In the genomic region with DNA sequence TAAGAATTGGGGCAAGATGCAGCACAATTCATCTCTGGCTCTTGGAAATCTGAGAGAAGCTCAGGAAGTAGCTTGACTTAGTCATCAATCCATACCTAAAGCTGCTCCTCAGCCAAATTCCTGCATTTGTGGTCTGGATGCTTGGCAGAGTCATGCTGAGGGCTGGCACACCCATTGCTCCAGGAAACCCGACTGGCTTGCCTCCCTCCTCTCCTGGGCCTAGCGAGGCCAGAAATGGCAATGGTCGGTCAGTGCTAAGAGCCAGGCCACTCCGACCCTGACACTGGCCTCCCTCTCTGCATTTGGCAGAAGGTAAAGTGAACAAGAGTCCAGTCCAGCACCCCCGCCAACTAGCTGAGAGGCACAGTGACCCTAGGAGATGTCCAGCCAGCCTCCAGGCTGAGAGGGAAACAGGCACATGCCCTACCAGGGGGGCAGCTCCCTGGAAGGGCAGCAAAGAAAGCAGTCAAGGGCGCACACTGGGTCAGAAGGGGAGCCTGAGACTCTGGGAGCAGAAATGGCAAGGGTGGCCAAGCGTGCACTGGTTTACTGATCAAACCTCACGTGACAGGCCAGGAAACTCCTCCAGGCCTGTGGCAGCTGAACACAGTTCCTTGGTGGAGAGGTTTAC, we compare ENCODE assay signal across 10 cellular contexts. TPM values are rescaled to one million over a fixed set of nuclear protein-coding genes. Genes with fewer than 3 reads are reported as not detected.
DNase-seq lines count a peak whose midpoint lies in the region; ATAC-seq and TF ChIP-seq lines count a peak whose summit lies in the region.
"Had no signal": no experiment of that assay in that cellular context is flagged by ENCODE, and none has a peak within 500 bp of the region (broad histone marks: within the 10 kb centered on the region; RNA-seq: fewer than 3 reads in every experiment).

No MANE protein-coding gene starts in this region.

- TF ChIP-seq POLR2A in HCT116 (IDR thresholded peaks at IDR 0.05; ENCODE audit: borderline replicate concordance, extremely low read depth, insufficient read depth, insufficient read length): no peak

- H3K4me1 ChIP-seq in HCT116 (ENCODE audit: control insufficient read depth in 1 of 2, insufficient read depth in 2 of 2, low read length in 2 of 2) (peaks cover 0 to 9% of the 10 kb centered on the region in 2 experiments; a peak in 2 of 4 replicates), right atrium auricular region (peaks cover 0 to 35% of the 10 kb centered on the region in 2 donors)

- no peak overlapping the region for H3K9ac ChIP-seq in HCT116 (ENCODE audit: low read length)

- CTCF ChIA-PET in HCT116 (lab: Charles Lee): no interaction called here

- 0 out of 2 replicates have a peak overlapping the region, but pooled peaks have one; percentile 7 for H3K4me2 ChIP-seq in HCT116 (ENCODE audit: low read length)

- no peaks in the 10 kb centered on the region for H3K9me3 ChIP-seq in HCT116 (ENCODE audit: control insufficient read depth in 1 of 2, insufficient read depth in 1 of 2, low read depth in 1 of 2, low read length in 2 of 2)
- H3K9me3 ChIP-seq in right atrium auricular region: no peaks in the 10 kb centered on the region

- ATAC-seq in HCT116: peak; percentile 21; the same call in 1 of the 2 replicates
- ATAC-seq in HG03469 (IDR thresholded peaks at IDR 0.05; ENCODE audit: unreplicated experiment): no peak

- no TSS peak for BruUV-seq in HCT116 (replicated peaks; lab: Mats Ljungman, UMichigan)

- no peaks in the 10 kb centered on the region for H3K79me2 ChIP-seq in HCT116 (ENCODE audit: insufficient read depth, low read length)

- no peak overlapping the region for H2AFZ ChIP-seq in HCT116 (ENCODE audit: low read depth, low read length, poor library complexity, severe bottlenecking)

- POLR2A ChIA-PET in HCT116 (lab: Charles Lee): no interaction called here

- no peaks in the 10 kb centered on the region for H3K27me3 ChIP-seq in HCT116 (ENCODE audit: insufficient read depth, low read length)
- no peaks in the 10 kb centered on the region for H3K27me3 ChIP-seq in right atrium auricular region

- H4K20me1 ChIP-seq in HCT116 (ENCODE audit: insufficient read depth): no peaks in the 10 kb centered on the region

- DNase-seq in HCT116 (ENCODE audit: low read depth, low spot score) (no peak), right atrium auricular region (ENCODE audit: low spot score) (no peak), substantia nigra (lab: John Stamatoyannopoulos, UW) (no peak), DMS 273 (lab: John Stamatoyannopoulos, UW; ENCODE audit: unreplicated experiment) (no peak)
- DNase-seq in stimulated activated CD4-positive, alpha-beta T cell treated with anti-CD3 and anti-CD28 coated beads, Interleukin-4, amount 100 ng/mL, for 24 hours: no peak
- DNase-seq: hippocampal formation, NCI-H1092 treated with DMSO at 0.1 percent for 48 hours had no signal

- H3K4me3 ChIP-seq in HCT116 (replicated peaks in 1 of 2; ENCODE audit: low read depth in 1 of 2, low read length in 2 of 2): no peak overlapping the region
- H3K4me3 ChIP-seq in right atrium auricular region: no peak overlapping the region
- H3K4me3 ChIP-seq in skin epidermis: no peak overlapping the region

- TF ChIP-seq RAD21 in HCT116 (IDR thresholded peaks at IDR 0.05; ENCODE audit: low read depth): no peak

- H3K36me3 ChIP-seq in HCT116 (ENCODE audit: control insufficient read depth in 1 of 2, insufficient read depth in 2 of 2, low read length in 2 of 2): peaks cover 45 to 58% of the 10 kb centered on the region in 2 experiments
- H3K36me3 ChIP-seq in right atrium auricular region: peaks cover 90% of the 10 kb centered on the region

- 0 out of 6 replicates have a peak, but pooled peaks of 1 of the 3 experiments have one; percentile 0 for TF ChIP-seq CTCF in HCT116 (IDR thresholded peaks at IDR 0.05 in 2 of 3, conservative IDR thresholded peaks at IDR 0.05 in 1 of 3; ENCODE audit: borderline replicate concordance in 1 of 3, insufficient read depth in 1 of 3, low read depth in 2 of 3, low read length in 2 of 3)
- TF ChIP-seq CTCF in VCaP (conservative IDR thresholded peaks at IDR 0.05): peak; percentile 35
- no peak for TF ChIP-seq CTCF in right atrium auricular region (IDR thresholded peaks at IDR 0.05)

- RAD21 ChIA-PET in HCT116 (lab: Charles Lee; ENCODE audit: low non-redundant PET in 1 of 2, low total read pairs in 2 of 2, uncharacterized antibody in 2 of 2, unreplicated experiment in 2 of 2): no interaction called here

- intact Hi-C loops in HCT116 (cut with micrococcal nuclease): no loop called here

- no peak overlapping the region for H3K27ac ChIP-seq in HCT116 (ENCODE audit: low read depth, low read length)
- H3K27ac ChIP-seq in VCaP: peak overlapping the region; percentile 77
- H3K27ac ChIP-seq in right atrium auricular region: peak overlapping the region; percentile 38 to 62
- H3K27ac ChIP-seq in skin epidermis: peak overlapping the region in 11 of 21 experiments; percentile 0 to 63 (median 46)
- no peak overlapping the region for H3K27ac ChIP-seq in substantia nigra (ENCODE audit: low read depth, low read length, poor library complexity, severe bottlenecking)

- H3K9me2 ChIP-seq in HCT116 (ENCODE audit: insufficient read depth): no peaks in the 10 kb centered on the region

TF ChIP-seq in HCT116, 20 proteins besides CTCF, POLR2A, EP300 and RAD21:
- no peak for TF ChIP-seq JUND (IDR thresholded peaks at IDR 0.05)
- no peak for TF ChIP-seq EZH2phosphoT487 (IDR thresholded peaks at IDR 0.05; ENCODE audit: borderline replicate concordance)
- TF ChIP-seq SRF (IDR thresholded peaks at IDR 0.05; ENCODE audit: low read depth): no peak
- TF ChIP-seq EGR1 (IDR thresholded peaks at IDR 0.05; ENCODE audit: low read depth): no peak
- no peak for TF ChIP-seq POLR2AphosphoS5 (IDR thresholded peaks at IDR 0.05; ENCODE audit: low read depth, low read length)
- TF ChIP-seq, protein P1, sequence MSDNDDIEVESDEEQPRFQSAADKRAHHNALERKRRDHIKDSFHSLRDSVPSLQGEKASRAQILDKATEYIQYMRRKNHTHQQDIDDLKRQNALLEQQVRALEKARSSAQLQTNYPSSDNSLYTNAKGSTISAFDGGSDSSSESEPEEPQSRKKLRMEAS (IDR thresholded peaks at IDR 0.05): no peak
- no peak for TF ChIP-seq TCF7L2 (IDR thresholded peaks at IDR 0.05; ENCODE audit: borderline replicate concordance, extremely low read depth, insufficient read depth, insufficient read length)

RNA-seq across cellular contexts. Expression of a gene that starts 10.0 kb away (rescaled TPM):
- 78.0 TPM for total RNA-seq in HCT116 (2021; ENCODE audit: unreplicated experiment)
- polyA plus RNA-seq in HCT116 (2012): 58.6 and 65.7 TPM in 2 replicates
- 100 to 1,000 TPM in 1 of 2 donors, 10 to 100 TPM in 1; 98.9 to 108 TPM for total RNA-seq in right atrium auricular region

RNA-seq across cellular contexts. Expression of a gene that starts 11.8 kb away (rescaled TPM):
- total RNA-seq in HCT116 (2021; ENCODE audit: unreplicated experiment) (33.4 TPM), right atrium auricular region (10 to 100 TPM; 28.1 to 47.6 TPM)
- polyA plus RNA-seq in HCT116 (2012): 22.7 and 29.0 TPM in 2 replicates

RNA-seq across cellular contexts. Expression of a gene that starts 12.1 kb away (rescaled TPM):
- total RNA-seq in HCT116 (2021; ENCODE audit: unreplicated experiment) (21.7 TPM), right atrium auricular region (10 to 100 TPM; 15.6 to 19.6 TPM)
- 17.0 and 20.2 TPM in 2 replicates for polyA plus RNA-seq in HCT116 (2012)

RNA-seq across cellular contexts. Expression of a gene that starts 17.6 kb away (rescaled TPM):
- total RNA-seq in HCT116 (2021; ENCODE audit: unreplicated experiment) (not detected), right atrium auricular region (not detected)
- polyA plus RNA-seq in HCT116 (2012): not detected in 2 replicates

RNA-seq across cellular contexts. Expression of a gene that starts 22.7 kb away (rescaled TPM):
- total RNA-seq in HCT116 (2021; ENCODE audit: unreplicated experiment) (1.5 TPM), right atrium auricular region (10 to 100 TPM in 1 of 2 donors, 1 to 10 TPM in 1; 5.4 to 86.7 TPM)
- not detected in 2 replicates for polyA plus RNA-seq in HCT116 (2012)

Comparison
In these comparisons a context has a peak if more than half of its experiments do, and no peak if none do; other contexts are left out.
1. H3K27ac ChIP-seq: peak in VCaP (single experiment), right atrium auricular region (2 of 2) and skin epidermis (11 of 21); none in HCT116 (single experiment) and substantia nigra (single experiment).